In the genomic region with DNA sequence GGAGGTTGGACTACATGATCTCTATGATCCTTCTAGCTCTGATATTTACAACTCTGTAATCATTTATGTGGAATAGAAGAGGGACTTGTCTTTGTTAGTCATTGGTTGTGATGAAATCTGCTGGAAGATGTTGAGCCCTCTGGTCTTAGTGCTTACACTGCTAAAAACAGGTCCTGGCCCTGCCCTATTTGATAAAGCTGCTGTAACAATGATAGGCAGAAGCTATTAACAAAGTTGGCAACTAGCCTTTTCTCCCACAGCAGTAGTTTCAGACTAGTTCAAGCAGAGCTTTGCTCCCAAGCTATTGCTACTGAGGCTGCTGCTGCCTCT, we compare ENCODE assay signal across 10 cellular contexts.
A peak's percentile ranks its signal among the peaks of the same experiment; 100 is the strongest.
DNase-seq lines count a peak whose midpoint lies in the region; ATAC-seq and TF ChIP-seq lines count a peak whose summit lies in the region.
"Had no signal": no experiment of that assay in that cellular context is flagged by ENCODE, and none has a peak within 500 bp of the region (broad histone marks: within the 10 kb centered on the region; RNA-seq: fewer than 3 reads in every experiment).

No MANE protein-coding gene starts in this region.

- CTCF ChIA-PET in naive thymus-derived CD4-positive, alpha-beta T cell (lab: Charles Lee): interaction anchor here (0.8 to 2.4 kb wide), 6 partner anchors 12 to 208 kb away, joined by 3 to 10 read pairs (median 3); no protein-coding TSS in a partner anchor

- H3K36me3 ChIP-seq in endodermal cell (ENCODE audit: control insufficient read depth, insufficient read depth, low read length): peaks cover 9% of the 10 kb centered on the region
- H3K36me3 ChIP-seq in naive thymus-derived CD4-positive, alpha-beta T cell (ENCODE audit: control insufficient read depth in 2 of 3, insufficient read depth in 3 of 3, low read length in 3 of 3): peaks cover 0 to 8% (median 3%) of the 10 kb centered on the region in 3 experiments
- H3K36me3 ChIP-seq: neutrophil had no signal

- peaks cover 51% of the 10 kb centered on the region for H3K4me1 Mint-ChIP-seq in endodermal cell
- peaks cover 55 to 86% (median 72%) of the 10 kb centered on the region in 7 donors for H3K4me1 Mint-ChIP-seq in naive thymus-derived CD4-positive, alpha-beta T cell

- no peaks in the 10 kb centered on the region for H3K27me3 Mint-ChIP-seq in endodermal cell (ENCODE audit: insufficient read depth)
- no peaks in the 10 kb centered on the region for H3K27me3 Mint-ChIP-seq in naive thymus-derived CD4-positive, alpha-beta T cell
- H3K27me3 Mint-ChIP-seq: IgD-negative memory B cell had no signal

- no peaks in the 10 kb centered on the region for H3K27me3 ChIP-seq in endodermal cell (ENCODE audit: control insufficient read depth, insufficient read depth, low read length, poor library complexity, severe bottlenecking)
- no peaks in the 10 kb centered on the region for H3K27me3 ChIP-seq in naive thymus-derived CD4-positive, alpha-beta T cell (ENCODE audit: control insufficient read depth in 2 of 2, insufficient read depth in 2 of 2, low read length in 2 of 2)
- H3K27me3 ChIP-seq: neutrophil had no signal

- peak; percentile 25 for ATAC-seq in naive thymus-derived CD4-positive, alpha-beta T cell
- ATAC-seq in HG02623 (IDR thresholded peaks at IDR 0.05; ENCODE audit: unreplicated experiment): no peak

- H3K4me3 Mint-ChIP-seq in endodermal cell: peak overlapping the region; percentile 42
- peak overlapping the region in 9 of 10 donors; percentile 12 to 73 (median 53) for H3K4me3 Mint-ChIP-seq in naive thymus-derived CD4-positive, alpha-beta T cell
- H3K4me3 Mint-ChIP-seq: IgD-negative memory B cell had no signal

- TF ChIP-seq CTCF in endodermal cell (conservative IDR thresholded peaks at IDR 0.05): no peak

- H3K36me3 Mint-ChIP-seq in endodermal cell (ENCODE audit: low read depth): peaks cover 31% of the 10 kb centered on the region
- H3K36me3 Mint-ChIP-seq in naive thymus-derived CD4-positive, alpha-beta T cell: peaks cover 0 to 36% (median 27%) of the 10 kb centered on the region in 5 donors

- peak overlapping the region; percentile 56 for H3K4me3 ChIP-seq in endodermal cell (ENCODE audit: low read length)
- H3K4me3 ChIP-seq in naive thymus-derived CD4-positive, alpha-beta T cell (ENCODE audit: low read length): no peak overlapping the region

- peak overlapping the region; percentile 95 for H3K27ac Mint-ChIP-seq in endodermal cell
- peak overlapping the region; percentile 13 to 86 (median 82) for H3K27ac Mint-ChIP-seq in naive thymus-derived CD4-positive, alpha-beta T cell

- POLR2A ChIA-PET in naive thymus-derived CD4-positive, alpha-beta T cell (lab: Charles Lee): interaction anchor here (0.6 to 2.3 kb wide), 8 partner anchors 8 to 120 kb away, joined by 3 to 6 read pairs (median 3); no protein-coding TSS in a partner anchor

- H3K9me3 ChIP-seq in endodermal cell (ENCODE audit: control insufficient read depth, low read length): peaks cover 8% of the 10 kb centered on the region
- peaks cover 0 to 6% (median 0%) of the 10 kb centered on the region in 3 experiments for H3K9me3 ChIP-seq in naive thymus-derived CD4-positive, alpha-beta T cell (ENCODE audit: control insufficient read depth in 2 of 3, low read length in 3 of 3)
- H3K9me3 ChIP-seq: neutrophil had no signal

- H3K4me1 ChIP-seq in endodermal cell (ENCODE audit: control insufficient read depth, insufficient read depth, low read length): peaks cover 29% of the 10 kb centered on the region
- peaks cover 55 to 56% of the 10 kb centered on the region in 2 donors for H3K4me1 ChIP-seq in naive thymus-derived CD4-positive, alpha-beta T cell (ENCODE audit: control insufficient read depth in 2 of 2, insufficient read depth in 2 of 2, low read length in 2 of 2)

- peaks cover 7% of the 10 kb centered on the region for H3K9me3 Mint-ChIP-seq in endodermal cell
- H3K9me3 Mint-ChIP-seq in naive thymus-derived CD4-positive, alpha-beta T cell: peaks cover 0 to 16% (median 5%) of the 10 kb centered on the region in 11 donors

- H3K9ac ChIP-seq in endodermal cell (ENCODE audit: extremely low read depth, low read length, poor library complexity, severe bottlenecking): peak overlapping the region; percentile 87

- DNase-seq in GM03348 (ENCODE audit: low spot score) (peak; percentile 53), NCI-H526 (lab: John Stamatoyannopoulos, UW) (peak; percentile 48 to 53), endodermal cell (peak; percentile 55), COLO668 (lab: John Stamatoyannopoulos, UW; ENCODE audit: unreplicated experiment) (no peak), cerebellar nuclear complex (lab: John Stamatoyannopoulos, UW) (no peak), NCI-H1436 treated with DMSO at 0.1 percent for 48 hours (lab: John Stamatoyannopoulos, UW) (no peak)
- DNase-seq in naive thymus-derived CD4-positive, alpha-beta T cell: no peak

- intact Hi-C loops in naive thymus-derived CD4-positive, alpha-beta T cell (cut with micrococcal nuclease): loop anchor here (2.0 to 5.0 kb wide), 2 partner anchors 15 to 38 kb away; no protein-coding TSS in a partner anchor

- H3K27ac ChIP-seq in endodermal cell (ENCODE audit: low read depth, low read length): peak overlapping the region; percentile 92
- peak overlapping the region; percentile 15 for H3K27ac ChIP-seq in naive thymus-derived CD4-positive, alpha-beta T cell (ENCODE audit: low read depth, low read length)
- H3K27ac ChIP-seq: neutrophil had no signal

Comparison
In these comparisons a context has a peak if more than half of its experiments do, and no peak if none do; other contexts are left out.
1. DNase-seq: peak in GM03348 (single experiment), NCI-H526 (2 of 2) and endodermal cell (single experiment); none in naive thymus-derived CD4-positive, alpha-beta T cell (0 of 9), COLO668 (single experiment), cerebellar nuclear complex (0 of 2) and NCI-H1436 treated with DMSO at 0.1 percent for 48 hours (single experiment).